ENCODE assay signal across 28 cellular contexts in the genomic region with DNA sequence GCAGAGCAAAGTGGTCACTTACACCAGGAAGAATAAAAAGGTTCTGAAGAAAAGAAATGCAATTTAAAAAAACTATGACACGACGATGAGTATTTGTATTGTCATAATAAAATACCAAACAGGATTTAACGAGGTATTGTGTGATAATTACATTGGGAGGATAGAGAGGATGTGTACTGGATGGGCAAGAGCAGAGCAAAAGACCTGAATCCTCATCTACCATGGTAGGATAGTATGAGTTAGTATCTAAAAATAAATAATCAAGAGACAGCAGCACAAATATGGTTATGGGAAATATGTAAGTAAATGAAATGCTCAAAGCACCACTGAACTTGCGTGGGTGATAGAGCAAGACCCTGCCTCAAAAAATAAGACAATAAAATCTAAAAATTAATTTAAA.
"Had no signal": no experiment of that assay in that cellular context is flagged by ENCODE, and none has a peak within 500 bp of the region (broad histone marks: within the 10 kb centered on the region; RNA-seq: fewer than 3 reads in every experiment).

No MANE protein-coding gene starts in this region.

- ATAC-seq: activated CD8-positive, alpha-beta T cell treated with anti-CD3 and anti-CD28 coated beads for 36 hours; activated T-cell treated with anti-CD3 and anti-CD28 coated beads, Interleukin-2, amount 50 U/mL, for 4 hours; activated T-helper 17 cell treated with anti-CD3 and anti-CD28 coated beads, Interleukin-2, amount 50 U/mL, for 72 hours; effector memory CD8-positive, alpha-beta T cell; foreskin keratinocyte; gastrocnemius medialis; WTC11 had no signal

- H3K27ac Mint-ChIP-seq: activated CD8-positive, alpha-beta T cell treated with anti-CD3 and anti-CD28 coated beads for 36 hours; activated naive CD8-positive, alpha-beta T cell; activated T-helper 17 cell treated with anti-CD3 and anti-CD28 coated beads, Interleukin-2, amount 50 U/mL, for 72 hours; effector memory CD8-positive, alpha-beta T cell; WTC11 had no signal

- DNase-seq: activated CD4-positive, alpha-beta T cell treated with anti-CD3 and anti-CD28 coated beads for 1 hour; activated CD4-positive, alpha-beta T cell treated with anti-CD3 and anti-CD28 coated beads for 4 hours; activated CD4-positive, alpha-beta T cell treated with anti-CD3 and anti-CD28 coated beads, Interleukin-2, amount 50 U/mL, for 1 hour; activated CD4-positive, alpha-beta T cell treated with anti-CD3 and anti-CD28 coated beads, Interleukin-2, amount 50 U/mL, for 48 hours; activated CD8-positive, alpha-beta memory T cell treated with anti-CD3 and anti-CD28 coated beads for 24 hours; activated CD8-positive, alpha-beta T cell treated with anti-CD3 and anti-CD28 coated beads for 36 hours; activated effector memory CD4-positive, alpha-beta T cell treated with Interleukin-2 at 50 U/mL for 16 hours; activated gamma-delta T cell treated with Interleukin-2 at 50 U/mL for 16 hours; activated naive CD4-positive, alpha-beta T cell treated with anti-CD3 and anti-CD28 coated beads, Interleukin-2, amount 50 U/mL, for 16 hours; activated naive CD4-positive, alpha-beta T cell treated with Interleukin-2 at 50 U/mL for 16 hours; activated T-cell treated with anti-CD3 and anti-CD28 coated beads, Interleukin-2, amount 50 U/mL, for 4 hours; amniotic stem cell; anterior cingulate cortex; brain microvascular endothelial cell; cortex of kidney; effector CD4-positive, alpha-beta T cell; effector memory CD8-positive, alpha-beta T cell; erythroblast; foreskin keratinocyte; gastrocnemius medialis; glutamatergic neuron; heart left ventricle; T-helper 2 cell had no signal

- H3K27me3 ChIP-seq: brain microvascular endothelial cell, esophagus muscularis mucosa, foreskin keratinocyte, gastrocnemius medialis, heart left ventricle had no signal

- H3K9me3 Mint-ChIP-seq: activated CD8-positive, alpha-beta T cell treated with anti-CD3 and anti-CD28 coated beads for 36 hours; activated T-cell treated with anti-CD3 and anti-CD28 coated beads, Interleukin-2, amount 50 U/mL, for 4 hours; activated T-helper 17 cell treated with anti-CD3 and anti-CD28 coated beads, Interleukin-2, amount 50 U/mL, for 72 hours; central memory CD8-positive, alpha-beta T cell; effector memory CD8-positive, alpha-beta T cell; WTC11 had no signal

- H3K4me3 Mint-ChIP-seq: activated CD8-positive, alpha-beta T cell treated with anti-CD3 and anti-CD28 coated beads for 36 hours; activated naive CD8-positive, alpha-beta T cell; activated T-cell treated with anti-CD3 and anti-CD28 coated beads, Interleukin-2, amount 50 U/mL, for 4 hours; activated T-helper 17 cell treated with anti-CD3 and anti-CD28 coated beads, Interleukin-2, amount 50 U/mL, for 72 hours; central memory CD8-positive, alpha-beta T cell; effector memory CD8-positive, alpha-beta T cell; WTC11 had no signal

- H3K4me3 ChIP-seq: esophagus muscularis mucosa, gastrocnemius medialis, heart left ventricle had no signal

- H3K36me3 Mint-ChIP-seq: activated naive CD8-positive, alpha-beta T cell had no signal

- H3K9me3 ChIP-seq: esophagus muscularis mucosa, gastrocnemius medialis, heart left ventricle had no signal

- H3K4me1 Mint-ChIP-seq: activated T-helper 17 cell treated with anti-CD3 and anti-CD28 coated beads, Interleukin-2, amount 50 U/mL, for 72 hours; central memory CD8-positive, alpha-beta T cell had no signal

- H3K27ac ChIP-seq: brain microvascular endothelial cell, esophagus muscularis mucosa, foreskin keratinocyte, gastrocnemius medialis, heart left ventricle had no signal

- H3K36me3 ChIP-seq: brain microvascular endothelial cell had no signal

- H3K4me1 ChIP-seq: foreskin keratinocyte had no signal
